8 cellular contexts compared by ENCODE assay signal in the genomic region with DNA sequence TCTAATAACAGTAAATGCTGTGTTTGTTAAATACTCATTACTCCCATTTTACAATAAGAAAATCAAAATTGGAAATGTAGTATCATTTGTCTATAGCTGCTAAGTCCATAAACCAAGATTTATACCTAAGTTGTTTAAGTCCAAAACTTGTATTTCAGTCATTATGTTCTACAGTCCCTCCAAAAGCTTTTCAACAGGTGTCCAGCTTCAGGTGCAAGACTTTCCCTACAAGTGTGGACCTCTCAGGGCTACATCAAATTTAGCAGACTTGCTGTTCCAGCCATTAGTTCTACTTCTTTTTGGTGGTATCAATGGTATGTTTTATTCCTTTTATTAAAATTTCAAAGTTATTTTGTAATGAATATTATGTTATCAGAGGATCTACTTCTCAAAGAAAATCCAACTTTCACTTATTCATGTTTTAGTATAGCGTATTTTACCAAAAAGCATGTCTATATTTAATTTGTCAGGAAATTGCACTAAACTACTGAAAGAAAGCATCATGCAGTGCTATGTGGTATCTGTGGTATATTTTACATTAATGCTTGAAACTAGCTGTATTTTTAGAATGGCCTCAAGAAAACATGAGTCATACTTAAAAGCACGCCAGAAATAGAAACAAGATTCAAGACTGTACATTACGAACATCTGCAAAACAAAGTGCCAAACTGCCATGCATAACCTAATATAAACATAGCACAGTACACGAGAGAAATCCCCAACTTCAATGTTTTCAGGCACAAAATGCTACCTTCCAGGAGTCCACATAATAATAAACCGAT. TPM values are rescaled to one million over a fixed set of nuclear protein-coding genes. Genes with fewer than 3 reads are reported as not detected.
A peak's percentile ranks its signal among the peaks of the same experiment; 100 is the strongest.
DNase-seq lines count a peak whose midpoint lies in the region; ATAC-seq and TF ChIP-seq lines count a peak whose summit lies in the region.

No MANE protein-coding gene starts in this region.

- peak overlapping the region; percentile 86 for H3K27ac Mint-ChIP-seq in activated CD4-positive, alpha-beta T cell treated with anti-CD3 and anti-CD28 coated beads, Interleukin-2, amount 10 ng/mL, durations not matched to agents 24 days and 14 days

- no peak for TF ChIP-seq CTCF in NB4 (IDR thresholded peaks at IDR 0.05; ENCODE audit: low read depth, low read length)
- TF ChIP-seq CTCF in choroid plexus epithelial cell (conservative IDR thresholded peaks at IDR 0.05; ENCODE audit: low read depth, low read length), result no peak

- peaks cover 12% of the 10 kb centered on the region for H3K36me3 Mint-ChIP-seq in activated CD4-positive, alpha-beta T cell treated with anti-CD3 and anti-CD28 coated beads, Interleukin-2, amount 10 ng/mL, durations not matched to agents 24 days and 14 days (ENCODE audit: low read depth)

- H3K27me3 Mint-ChIP-seq in activated CD4-positive, alpha-beta T cell treated with anti-CD3 and anti-CD28 coated beads, Interleukin-2, amount 10 ng/mL, durations not matched to agents 24 days and 14 days, result no peaks in the 10 kb centered on the region

- ATAC-seq in HG02571 (IDR thresholded peaks at IDR 0.05; ENCODE audit: unreplicated experiment), result peak; percentile 92

- H3K9me3 Mint-ChIP-seq in activated CD4-positive, alpha-beta T cell treated with anti-CD3 and anti-CD28 coated beads, Interleukin-2, amount 10 ng/mL, durations not matched to agents 24 days and 14 days, result peaks cover 2% of the 10 kb centered on the region

- H3K4me3 Mint-ChIP-seq in activated CD4-positive, alpha-beta T cell treated with anti-CD3 and anti-CD28 coated beads, Interleukin-2, amount 10 ng/mL, durations not matched to agents 24 days and 14 days, result peak overlapping the region; percentile 76

- H3K4me3 ChIP-seq in NB4 (ENCODE audit: low read depth, low read length) (peak overlapping the region; percentile 3), choroid plexus epithelial cell (ENCODE audit: low read depth, low read length) (no peak overlapping the region)

- peak; percentile 76 for DNase-seq in activated CD4-positive, alpha-beta T cell treated with anti-CD3 and anti-CD28 coated beads, Interleukin-2, amount 10 ng/mL, durations not matched to agents 24 days and 14 days
- no peak for DNase-seq in activated CD4-positive, alpha-beta T cell treated with anti-CD3 and anti-CD28 coated beads for 4 hours
- DNase-seq in NB4 (ENCODE audit: low read depth) (peak; percentile 81), choroid plexus epithelial cell (ENCODE audit: low read depth) (peak; percentile 93), pulmonary artery endothelial cell (ENCODE audit: low read depth, low spot score) (peak; percentile 26), NCI-H2107 treated with DMSO at 0.1 percent for 48 hours (lab: John Stamatoyannopoulos, UW; ENCODE audit: unreplicated experiment) (no peak), NCI-H1694 (lab: John Stamatoyannopoulos, UW) (no peak)

- peaks cover 44% of the 10 kb centered on the region for H3K4me1 Mint-ChIP-seq in activated CD4-positive, alpha-beta T cell treated with anti-CD3 and anti-CD28 coated beads, Interleukin-2, amount 10 ng/mL, durations not matched to agents 24 days and 14 days

- TF ChIP-seq POLR2A in NB4 (IDR thresholded peaks at IDR 0.05; ENCODE audit: extremely low read depth, insufficient read length), result no peak

- intact Hi-C loops in activated CD4-positive, alpha-beta T cell treated with anti-CD3 and anti-CD28 coated beads, Interleukin-2, amount 10 ng/mL, durations not matched to agents 24 days and 14 days (cut with micrococcal nuclease), result loop anchor here (1.0 to 10.0 kb wide), 11 partner anchors 11 to 854 kb away; a partner anchor contains a TSS

RNA-seq across cellular contexts. Expression of a gene that starts 44.5 kb away (rescaled TPM):
- total RNA-seq in activated CD4-positive, alpha-beta T cell treated with anti-CD3 and anti-CD28 coated beads, Interleukin-2, amount 10 ng/mL, durations not matched to agents 24 days and 14 days, result 28.4 TPM in 2 replicates
- 11.0 and 12.3 TPM in 2 replicates for total RNA-seq in pulmonary artery endothelial cell

Comparison
In these comparisons a context has a peak if more than half of its experiments do, and no peak if none do; other contexts are left out.
1. DNase-seq: peak in activated CD4-positive, alpha-beta T cell treated with anti-CD3 and anti-CD28 coated beads, Interleukin-2, amount 10 ng/mL, durations not matched to agents 24 days and 14 days (single experiment), NB4 (single experiment), choroid plexus epithelial cell (single experiment) and pulmonary artery endothelial cell (single experiment); none in activated CD4-positive, alpha-beta T cell treated with anti-CD3 and anti-CD28 coated beads for 4 hours (0 of 2), NCI-H2107 treated with DMSO at 0.1 percent for 48 hours (single experiment) and NCI-H1694 (single experiment).